ENCODE assay signal across 8 cellular contexts in the genomic region with DNA sequence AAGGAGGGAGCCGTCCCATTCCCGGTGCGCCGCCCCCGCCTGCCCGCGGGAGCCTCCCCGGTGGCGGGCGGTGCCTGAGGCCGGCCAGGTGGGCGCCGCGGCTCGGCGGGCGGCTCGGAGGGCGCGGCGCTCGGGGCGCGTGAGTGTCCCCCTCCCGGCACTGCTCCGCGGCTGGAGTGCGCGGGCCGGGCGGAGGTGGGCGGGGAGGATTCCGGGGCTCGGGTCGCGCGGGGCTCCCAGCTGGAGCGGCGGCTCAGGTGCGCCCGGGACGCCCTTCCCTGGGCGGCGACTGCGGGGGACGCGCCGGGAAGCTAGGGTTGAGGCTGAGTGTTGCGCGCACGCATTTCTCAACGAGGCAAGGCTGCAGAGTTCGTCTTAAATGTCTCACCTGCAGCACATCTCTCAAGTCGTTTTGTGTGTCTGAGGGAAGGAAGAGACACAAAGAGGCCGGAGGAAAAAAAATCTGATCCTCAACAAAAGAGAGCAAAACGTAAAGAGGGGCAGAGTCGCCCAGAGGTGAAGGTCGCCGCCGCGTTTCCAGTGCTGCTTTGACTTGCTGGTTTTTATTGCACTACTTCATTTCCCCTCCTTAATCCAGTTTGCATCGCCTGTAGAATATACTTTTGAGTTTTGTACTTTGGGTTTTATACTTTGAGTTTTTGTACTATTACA.
DNase-seq lines count a peak whose midpoint lies in the region; ATAC-seq and TF ChIP-seq lines count a peak whose summit lies in the region.

No MANE protein-coding gene starts in this region.

- H3K4me1 ChIP-seq in HAP-1: peaks cover 6% of the 10 kb centered on the region
- H3K4me1 ChIP-seq in sigmoid colon: peaks cover 0 to 20% (median 15%) of the 10 kb centered on the region in 4 donors

- H3K36me3 Mint-ChIP-seq in activated CD4-positive, alpha-beta memory T cell treated with anti-CD3 and anti-CD28 coated beads, Interleukin-2, amount 10 ng/mL, durations not matched to agents 7 days and 5 days (ENCODE audit: low read depth): peaks cover 3% of the 10 kb centered on the region

- DNase-seq in HAP-1 (ENCODE audit: low spot score in 2 of 2) (peak; percentile 14 to 38), sigmoid colon (no peak), NCI-H2029 treated with DMSO at 0.1 percent for 48 hours (lab: John Stamatoyannopoulos, UW) (no peak)
- no peak for DNase-seq in activated CD4-positive, alpha-beta memory T cell treated with anti-CD3 and anti-CD28 coated beads, Interleukin-2, amount 10 ng/mL, durations not matched to agents 7 days and 5 days
- DNase-seq in effector CD4-positive, alpha-beta T cell: no peak

- TF ChIP-seq POLR2A in sigmoid colon (IDR thresholded peaks at IDR 0.05): no peak

- no peaks in the 10 kb centered on the region for H3K9me3 ChIP-seq in HAP-1
- peaks cover 0 to 7% (median 3%) of the 10 kb centered on the region in 4 donors for H3K9me3 ChIP-seq in sigmoid colon

- no peaks in the 10 kb centered on the region for H3K27me3 ChIP-seq in HAP-1 (ENCODE audit: low read depth)
- peaks cover 15 to 42% (median 23%) of the 10 kb centered on the region in 3 donors for H3K27me3 ChIP-seq in sigmoid colon

- peak overlapping the region; percentile 28 to 66 (median 62) for H3K27ac ChIP-seq in sigmoid colon

- peaks cover 13% of the 10 kb centered on the region for H3K4me1 Mint-ChIP-seq in activated CD4-positive, alpha-beta memory T cell treated with anti-CD3 and anti-CD28 coated beads, Interleukin-2, amount 10 ng/mL, durations not matched to agents 7 days and 5 days

- intact Hi-C loops in sigmoid colon (cut with DNase I): no loop called here

- TF ChIP-seq EP300 in sigmoid colon (IDR thresholded peaks at IDR 0.05): no peak

- H3K9me3 Mint-ChIP-seq in activated CD4-positive, alpha-beta memory T cell treated with anti-CD3 and anti-CD28 coated beads, Interleukin-2, amount 10 ng/mL, durations not matched to agents 7 days and 5 days: no peaks in the 10 kb centered on the region

- CTCF ChIA-PET in activated CD4-positive, alpha-beta memory T cell treated with anti-CD3 and anti-CD28 coated beads, Interleukin-2, amount 10 ng/mL, durations not matched to agents 7 days and 5 days (lab: Charles Lee): no interaction called here

- 1% methylated on average over 62 of the region's 62 CpGs for WGBS in sigmoid colon, 2 donors

- peaks cover 62% of the 10 kb centered on the region for H3K27me3 Mint-ChIP-seq in activated CD4-positive, alpha-beta memory T cell treated with anti-CD3 and anti-CD28 coated beads, Interleukin-2, amount 10 ng/mL, durations not matched to agents 7 days and 5 days

- H3K27ac Mint-ChIP-seq in activated CD4-positive, alpha-beta memory T cell treated with anti-CD3 and anti-CD28 coated beads, Interleukin-2, amount 10 ng/mL, durations not matched to agents 7 days and 5 days: peak overlapping the region; percentile 0

- in situ Hi-C loops in HAP-1 (cut with MboI; ENCODE audit: low sequenced_read_pairs): no loop called here

- TF ChIP-seq CTCF in sigmoid colon (IDR thresholded peaks at IDR 0.05): no peak

- H3K4me3 ChIP-seq in HAP-1: peak overlapping the region; percentile 40
- H3K4me3 ChIP-seq in iPS-11a (ENCODE audit: low read depth, low read length): peak overlapping the region; percentile 43
- peak overlapping the region; percentile 26 to 57 (median 48) for H3K4me3 ChIP-seq in sigmoid colon

- peak overlapping the region; percentile 45 for H3K4me3 Mint-ChIP-seq in activated CD4-positive, alpha-beta memory T cell treated with anti-CD3 and anti-CD28 coated beads, Interleukin-2, amount 10 ng/mL, durations not matched to agents 7 days and 5 days

- ATAC-seq in HG02588 (IDR thresholded peaks at IDR 0.05; ENCODE audit: unreplicated experiment) (no peak), GM18511 (IDR thresholded peaks at IDR 0.05; ENCODE audit: unreplicated experiment) (no peak)

- H3K36me3 ChIP-seq in HAP-1 (replicated peaks): no peaks in the 10 kb centered on the region
- H3K36me3 ChIP-seq in sigmoid colon: no peaks in the 10 kb centered on the region

- POLR2A ChIA-PET in activated CD4-positive, alpha-beta memory T cell treated with anti-CD3 and anti-CD28 coated beads, Interleukin-2, amount 10 ng/mL, durations not matched to agents 7 days and 5 days (lab: Charles Lee): no interaction called here

Comparison
In these comparisons a context has a peak if more than half of its experiments do, and no peak if none do; other contexts are left out.
1. DNase-seq: peak in HAP-1 (2 of 2); none in activated CD4-positive, alpha-beta memory T cell treated with anti-CD3 and anti-CD28 coated beads, Interleukin-2, amount 10 ng/mL, durations not matched to agents 7 days and 5 days (single experiment), sigmoid colon (single experiment), effector CD4-positive, alpha-beta T cell (single experiment) and NCI-H2029 treated with DMSO at 0.1 percent for 48 hours (single experiment).
2. Peak in every context shown above with its lines, with median percentiles within 50 percentile points of each other: H3K4me3 ChIP-seq.